ENCODE assay signal across 17 cellular contexts in the genomic region with DNA sequence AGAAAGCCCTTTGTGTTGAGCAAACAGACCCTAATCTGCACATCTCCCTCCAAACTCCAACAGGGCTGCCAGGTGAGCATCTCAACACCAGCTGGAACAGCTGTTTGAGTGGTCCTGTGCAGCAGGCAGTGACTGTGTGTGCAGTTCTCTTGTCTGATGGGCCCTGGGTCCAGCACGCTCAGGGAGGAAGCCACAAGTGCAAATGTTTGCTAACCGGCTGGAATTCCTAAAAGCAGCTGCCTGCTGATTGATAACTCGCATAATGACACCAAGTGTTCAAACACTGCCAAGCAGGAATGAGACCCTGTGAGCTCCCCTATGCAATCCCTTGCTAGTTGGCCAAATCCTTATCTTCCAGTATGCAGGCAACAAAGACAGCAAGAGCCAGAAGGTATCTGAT.
A peak's percentile ranks its signal among the peaks of the same experiment; 100 is the strongest.
DNase-seq lines count a peak whose midpoint lies in the region; TF ChIP-seq lines count a peak whose summit lies in the region.
"Had no signal": no experiment of that assay in that cellular context is flagged by ENCODE, and none has a peak within 500 bp of the region (broad histone marks: within the 10 kb centered on the region; RNA-seq: fewer than 3 reads in every experiment).

No MANE protein-coding gene starts in this region.

- H3K9me2 ChIP-seq in MM.1S (replicated peaks; ENCODE audit: insufficient read depth, low read length): no peaks in the 10 kb centered on the region

- no peak overlapping the region for H3K4me3 ChIP-seq in MM.1S (ENCODE audit: low read length)
- no peak overlapping the region for H3K4me3 ChIP-seq in sigmoid colon

- no peaks in the 10 kb centered on the region for H3K79me2 ChIP-seq in MM.1S (ENCODE audit: low read length)

- DNase-seq in COR-L47 (lab: John Stamatoyannopoulos, UW) (peak; percentile 79), NCI-H146 (lab: John Stamatoyannopoulos, UW) (peak; percentile 100), NCI-H774 (lab: John Stamatoyannopoulos, UW) (peak; percentile 65), ecto neural progenitor cell (ENCODE audit: low spot score) (peak; percentile 46), MM.1S (no peak), SKM-1 (lab: John Stamatoyannopoulos, UW; ENCODE audit: unreplicated experiment) (no peak), GOT3 (lab: John Stamatoyannopoulos, UW) (no peak), sigmoid colon (no peak)
- DNase-seq: CD4-positive, alpha-beta T cell; KG1; NCI-H1048; NCI-H187; NCI-H2171; NCI-H526; NK-92 treated with Interleukin-12 subunit alpha and Interleukin-12 subunit beta, amount 100 ng/mL, for 24 hours; SW 1271; T-helper 2 cell had no signal

- no peak overlapping the region for H3K9ac ChIP-seq in MM.1S (ENCODE audit: low read length)

- H3K9me3 ChIP-seq in MM.1S (replicated peaks; ENCODE audit: insufficient read depth, low read length) (no peaks in the 10 kb centered on the region), sigmoid colon (peaks cover 0 to 3% (median 0%) of the 10 kb centered on the region in 4 donors)

- intact Hi-C loops in sigmoid colon (cut with DNase I): no loop called here

- no peak for TF ChIP-seq EP300 in sigmoid colon (IDR thresholded peaks at IDR 0.05)

- no peak overlapping the region for H2AFZ ChIP-seq in MM.1S (ENCODE audit: low read length)

- no peak for TF ChIP-seq CTCF in MM.1S (IDR thresholded peaks at IDR 0.05; ENCODE audit: low read length)
- TF ChIP-seq CTCF in sigmoid colon (IDR thresholded peaks at IDR 0.05): no peak

- 24 to 38% methylated on average over 3 of the region's 3 CpGs for WGBS in sigmoid colon, 2 donors

- H3K4me1 ChIP-seq in MM.1S (ENCODE audit: low read length): no peaks in the 10 kb centered on the region
- no peaks in the 10 kb centered on the region for H3K4me1 ChIP-seq in sigmoid colon

- no peaks in the 10 kb centered on the region for H4K20me1 ChIP-seq in MM.1S (ENCODE audit: insufficient read depth, low read length)

- no peak overlapping the region for H3K27ac ChIP-seq in MM.1S (ENCODE audit: low read length)
- H3K27ac ChIP-seq in sigmoid colon: no peak overlapping the region

- H3K27me3 ChIP-seq in MM.1S (replicated peaks; ENCODE audit: insufficient read depth, low read length) (no peaks in the 10 kb centered on the region), sigmoid colon (no peaks in the 10 kb centered on the region)

- H3K36me3 ChIP-seq in MM.1S (replicated peaks; ENCODE audit: insufficient read depth, low read length): no peaks in the 10 kb centered on the region
- H3K36me3 ChIP-seq in sigmoid colon: no peaks in the 10 kb centered on the region

- H3F3A ChIP-seq in MM.1S (ENCODE audit: insufficient read depth, low read length): no peaks in the 10 kb centered on the region

- no peak overlapping the region for H3K4me2 ChIP-seq in MM.1S (ENCODE audit: low read depth, low read length)

- TF ChIP-seq POLR2A in sigmoid colon (IDR thresholded peaks at IDR 0.05): no peak

Comparison
In these comparisons a context has a peak if more than half of its experiments do, and no peak if none do; other contexts are left out.
1. DNase-seq: peak in COR-L47 (single experiment), NCI-H146 (single experiment), NCI-H774 (single experiment) and ecto neural progenitor cell (single experiment); none in MM.1S (single experiment), SKM-1 (single experiment), GOT3 (single experiment) and sigmoid colon (single experiment).